In genomic region chr10:22849077-22849810, GRCh38 we compare ENCODE assay signal across 8 cellular contexts.
DNase-seq lines count a peak whose midpoint lies in the region; TF ChIP-seq lines count a peak whose summit lies in the region.
"Had no signal": no experiment of that assay in that cellular context is flagged by ENCODE, and none has a peak within 500 bp of the region (broad histone marks: within the 10 kb centered on the region; RNA-seq: fewer than 3 reads in every experiment).

No MANE protein-coding gene starts in this region.

- intact Hi-C loops in dendritic cell treated with granulocyte-macrophage colony-stimulating factor and Interleukin-4, amounts not matched to agents 40 ng/mL and 50 ng/mL, for 4 days (cut with micrococcal nuclease) = no loop called here
- intact Hi-C loops in testis (cut with DNase I; ENCODE audit: low total_unique reads) = no loop called here

- H3K9me2 ChIP-seq in MM.1S (replicated peaks; ENCODE audit: insufficient read depth, low read length) = no peaks in the 10 kb centered on the region

- H2AFZ ChIP-seq in OCI-LY3 (ENCODE audit: low read depth, low read length) (peak overlapping the region; percentile 21; the same call in 1 of the 2 replicates), MM.1S (ENCODE audit: low read length) (no peak overlapping the region)

- H3K36me3 ChIP-seq in OCI-LY3 (replicated peaks; ENCODE audit: low read depth, low read length) (no peaks in the 10 kb centered on the region), testis (ENCODE audit: low read depth, missing control alignments) (no peaks in the 10 kb centered on the region), MM.1S (replicated peaks; ENCODE audit: insufficient read depth, low read length) (no peaks in the 10 kb centered on the region)

- H3K4me3 ChIP-seq in OCI-LY3 (ENCODE audit: low read length) (no peak overlapping the region), testis (no peak overlapping the region), MM.1S (ENCODE audit: low read length) (no peak overlapping the region)

- H4K20me1 ChIP-seq in OCI-LY3 (ENCODE audit: insufficient read depth, low read length) (no peaks in the 10 kb centered on the region), MM.1S (ENCODE audit: insufficient read depth, low read length) (no peaks in the 10 kb centered on the region)

- H3K4me2 ChIP-seq in OCI-LY3 (ENCODE audit: low read length) (peak overlapping the region; percentile 28), MM.1S (ENCODE audit: low read depth, low read length) (no peak overlapping the region)

- peak overlapping the region; percentile 52 for H3K4me3 Mint-ChIP-seq in dendritic cell treated with granulocyte-macrophage colony-stimulating factor and Interleukin-4, amounts not matched to agents 40 ng/mL and 50 ng/mL, for 4 days

- no peaks in the 10 kb centered on the region for H3F3A ChIP-seq in MM.1S (ENCODE audit: insufficient read depth, low read length)

- DNase-seq in medulla oblongata (ENCODE audit: extremely low spot score) (peak; percentile 95), testis (peak; percentile 90), COR-L47 (lab: John Stamatoyannopoulos, UW) (no peak), NCI-H2029 (lab: John Stamatoyannopoulos, UW) (no peak), MM.1S (no peak)
- DNase-seq: H7 had no signal

- H3K27ac ChIP-seq in OCI-LY3 (ENCODE audit: low read length) (no peak overlapping the region), testis (peak overlapping the region; percentile 80 to 82), MM.1S (ENCODE audit: low read length) (no peak overlapping the region)

- H3K27me3 Mint-ChIP-seq in dendritic cell treated with granulocyte-macrophage colony-stimulating factor and Interleukin-4, amounts not matched to agents 40 ng/mL and 50 ng/mL, for 4 days = peaks cover 8% of the 10 kb centered on the region

- H3K27ac Mint-ChIP-seq in dendritic cell treated with granulocyte-macrophage colony-stimulating factor and Interleukin-4, amounts not matched to agents 40 ng/mL and 50 ng/mL, for 4 days = peak overlapping the region; percentile 65

- H3K9ac ChIP-seq in OCI-LY3 (ENCODE audit: low read length) (no peak overlapping the region), MM.1S (ENCODE audit: low read length) (no peak overlapping the region)

- H3K9me3 ChIP-seq in OCI-LY3 (ENCODE audit: insufficient read depth, low read length) = no peaks in the 10 kb centered on the region
- no peaks in the 10 kb centered on the region for H3K9me3 ChIP-seq in testis
- no peaks in the 10 kb centered on the region for H3K9me3 ChIP-seq in MM.1S (replicated peaks; ENCODE audit: insufficient read depth, low read length)

- TF ChIP-seq CTCF in OCI-LY3 (IDR thresholded peaks at IDR 0.05; ENCODE audit: low read depth, low read length) = no peak
- no peak for TF ChIP-seq CTCF in testis (IDR thresholded peaks at IDR 0.05)
- TF ChIP-seq CTCF in MM.1S (IDR thresholded peaks at IDR 0.05; ENCODE audit: low read length) = no peak

- TF ChIP-seq POLR2A in testis (IDR thresholded peaks at IDR 0.05) = no peak

- H3K9me3 Mint-ChIP-seq in dendritic cell treated with granulocyte-macrophage colony-stimulating factor and Interleukin-4, amounts not matched to agents 40 ng/mL and 50 ng/mL, for 4 days = no peaks in the 10 kb centered on the region

- 36 to 38% methylated on average over 12 of the region's 12 CpGs for WGBS in testis, 2 donors

- H3K27me3 ChIP-seq in OCI-LY3 (ENCODE audit: low read depth, low read length) = peaks cover 4% of the 10 kb centered on the region; the same call in 1 of the 2 replicates
- H3K27me3 ChIP-seq in testis = no peaks in the 10 kb centered on the region
- no peaks in the 10 kb centered on the region for H3K27me3 ChIP-seq in MM.1S (replicated peaks; ENCODE audit: insufficient read depth, low read length)

- no peaks in the 10 kb centered on the region for H3K36me3 Mint-ChIP-seq in dendritic cell treated with granulocyte-macrophage colony-stimulating factor and Interleukin-4, amounts not matched to agents 40 ng/mL and 50 ng/mL, for 4 days (ENCODE audit: low read depth)

- H3K4me1 Mint-ChIP-seq in dendritic cell treated with granulocyte-macrophage colony-stimulating factor and Interleukin-4, amounts not matched to agents 40 ng/mL and 50 ng/mL, for 4 days (ENCODE audit: low read depth) = peaks cover 12% of the 10 kb centered on the region

- no peaks in the 10 kb centered on the region for H3K79me2 ChIP-seq in OCI-LY3 (ENCODE audit: low read length)
- H3K79me2 ChIP-seq in MM.1S (ENCODE audit: low read length) = no peaks in the 10 kb centered on the region

- no peaks in the 10 kb centered on the region for H3K4me1 ChIP-seq in OCI-LY3 (ENCODE audit: low read length)
- H3K4me1 ChIP-seq in testis = peaks cover 13% of the 10 kb centered on the region
- no peaks in the 10 kb centered on the region for H3K4me1 ChIP-seq in MM.1S (ENCODE audit: low read length)

Comparison
In these comparisons a context has a peak if more than half of its experiments do, and no peak if none do; other contexts are left out.
1. H3K27ac ChIP-seq: peak in testis (2 of 2); none in OCI-LY3 (single experiment) and MM.1S (single experiment).
2. DNase-seq: peak in medulla oblongata (single experiment) and testis (single experiment); none in COR-L47 (single experiment), NCI-H2029 (single experiment) and MM.1S (single experiment).